ENCODE assay signal across 13 cellular contexts in the genomic region with DNA sequence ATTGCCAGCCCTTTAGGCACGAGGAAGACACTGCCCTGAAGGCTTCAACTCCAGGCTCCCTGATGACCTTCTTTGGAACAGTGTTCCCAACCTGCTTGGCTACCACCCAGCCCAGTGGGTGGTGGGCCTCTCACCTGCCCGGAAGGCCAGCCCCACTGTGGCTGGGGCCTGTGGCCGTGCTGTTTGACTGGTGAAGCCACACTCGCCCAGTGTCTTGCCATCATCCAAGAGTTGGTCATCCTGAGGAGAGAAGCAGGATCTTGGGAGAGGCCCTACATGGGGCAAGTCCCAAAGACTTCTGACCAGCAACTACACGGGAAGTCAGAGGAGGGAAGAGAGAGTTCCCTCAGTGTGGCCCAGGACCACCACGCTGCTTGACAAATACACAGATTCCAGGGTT. TPM values are rescaled to one million over a fixed set of nuclear protein-coding genes. Genes with fewer than 3 reads are reported as not detected.
A peak's percentile ranks its signal among the peaks of the same experiment; 100 is the strongest.
DNase-seq lines count a peak whose midpoint lies in the region; ATAC-seq and TF ChIP-seq lines count a peak whose summit lies in the region.
"Had no signal": no experiment of that assay in that cellular context is flagged by ENCODE, and none has a peak within 500 bp of the region (broad histone marks: within the 10 kb centered on the region; RNA-seq: fewer than 3 reads in every experiment).

No MANE protein-coding gene starts in this region.

- H3K27ac ChIP-seq in CD8-positive, alpha-beta memory T cell (ENCODE audit: low read depth, low read length): no peak overlapping the region
- no peak overlapping the region for H3K27ac ChIP-seq in Karpas-422 (ENCODE audit: low read length)
- peak overlapping the region in 1 of 2 donors; percentile 21 for H3K27ac ChIP-seq in coronary artery
- H3K27ac ChIP-seq in neural progenitor cell: no peak overlapping the region
- H3K27ac ChIP-seq: ascending aorta had no signal

- H4K20me1 ChIP-seq in Karpas-422 (ENCODE audit: insufficient read depth, low read depth, low read length) (peaks cover 14% of the 10 kb centered on the region; the same call in 1 of the 2 replicates), neural progenitor cell (ENCODE audit: low read depth) (peaks cover 47% of the 10 kb centered on the region)

- ATAC-seq in HG03095 (IDR thresholded peaks at IDR 0.05; ENCODE audit: unreplicated experiment): no peak
- ATAC-seq in HG02642 (IDR thresholded peaks at IDR 0.05; ENCODE audit: poor library complexity, unreplicated experiment): no peak

- peak overlapping the region; percentile 93 for H3K4me2 ChIP-seq in Karpas-422 (ENCODE audit: low read depth, low read length, poor library complexity, severe bottlenecking)
- H3K4me2 ChIP-seq in neural progenitor cell: peak overlapping the region; percentile 100

- H3K9me3 Mint-ChIP-seq in CD8-positive, alpha-beta memory T cell: no peaks in the 10 kb centered on the region
- no peaks in the 10 kb centered on the region for H3K9me3 Mint-ChIP-seq in neural progenitor cell

- DNase-seq in CD8-positive, alpha-beta memory T cell: peak in 1 of 5 donors; percentile 40
- no peak for DNase-seq in Karpas-422
- no peak for DNase-seq in coronary artery (ENCODE audit: low spot score)
- DNase-seq in neural progenitor cell (ENCODE audit: low spot score): no peak
- DNase-seq in hypothalamus (lab: John Stamatoyannopoulos, UW): no peak
- no peak for DNase-seq in stimulated activated naive CD4-positive, alpha-beta T cell (lab: John Stamatoyannopoulos, UW)
- DNase-seq: KBM-7; NCI-H524 treated with DMSO at 0.1 percent for 48 hours; stimulated activated CD4-positive, alpha-beta T cell treated with anti-CD3 and anti-CD28 coated beads, Interleukin-4, amount 100 ng/mL, for 24 hours; transverse colon had no signal

- H3K9me2 ChIP-seq in Karpas-422 (replicated peaks; ENCODE audit: insufficient read depth, low read length): no peaks in the 10 kb centered on the region

- POLR2A ChIA-PET in CD8-positive, alpha-beta memory T cell (lab: Charles Lee): interaction anchor here (3.8 kb wide), 1 partner anchor 23 kb away, joined by 55 read pairs; a partner anchor contains a TSS

- no peaks in the 10 kb centered on the region for H3K9me3 ChIP-seq in CD8-positive, alpha-beta memory T cell (ENCODE audit: low read length)
- H3K9me3 ChIP-seq in Karpas-422 (ENCODE audit: low read length) (no peaks in the 10 kb centered on the region), neural progenitor cell (ENCODE audit: low read depth) (no peaks in the 10 kb centered on the region)
- H3K9me3 ChIP-seq: ascending aorta, transverse colon had no signal

- no peak overlapping the region for H3K4me3 ChIP-seq in CD8-positive, alpha-beta memory T cell (ENCODE audit: low read length)
- H3K4me3 ChIP-seq in Karpas-422 (ENCODE audit: low read length) (peak overlapping the region; percentile 91), coronary artery (peak overlapping the region; percentile 94), neural progenitor cell (no peak overlapping the region)

- H3K4me1 ChIP-seq in CD8-positive, alpha-beta memory T cell (ENCODE audit: insufficient read depth, low read length): peaks cover 32% of the 10 kb centered on the region
- peaks cover 24% of the 10 kb centered on the region for H3K4me1 ChIP-seq in Karpas-422 (ENCODE audit: low read length)
- peaks cover 19% of the 10 kb centered on the region for H3K4me1 ChIP-seq in neural progenitor cell

- peaks cover 0 to 63% (median 6%) of the 10 kb centered on the region in 3 donors for H3K36me3 Mint-ChIP-seq in CD8-positive, alpha-beta memory T cell
- peaks cover 14% of the 10 kb centered on the region for H3K36me3 Mint-ChIP-seq in neural progenitor cell

- H3K79me2 ChIP-seq in Karpas-422 (ENCODE audit: low read length) (peaks cover 26% of the 10 kb centered on the region), neural progenitor cell (ENCODE audit: low read depth) (peaks cover 56% of the 10 kb centered on the region)

- peaks cover 26 to 75% (median 46%) of the 10 kb centered on the region in 3 donors for H3K4me1 Mint-ChIP-seq in CD8-positive, alpha-beta memory T cell
- H3K4me1 Mint-ChIP-seq in neural progenitor cell: peaks cover 29% of the 10 kb centered on the region

- CTCF ChIA-PET in CD8-positive, alpha-beta memory T cell (lab: Charles Lee): interaction anchor here (1.9 kb wide), 1 partner anchor 93 kb away, joined by 6 read pairs; no protein-coding TSS in a partner anchor

- peak overlapping the region; percentile 70 to 98 (median 93) for H3K4me3 Mint-ChIP-seq in CD8-positive, alpha-beta memory T cell
- peak overlapping the region; percentile 99 for H3K4me3 Mint-ChIP-seq in neural progenitor cell

- H3K27me3 Mint-ChIP-seq in CD8-positive, alpha-beta memory T cell: peaks cover 0 to 1% of the 10 kb centered on the region in 2 donors
- peaks cover 7% of the 10 kb centered on the region for H3K27me3 Mint-ChIP-seq in neural progenitor cell (ENCODE audit: insufficient read depth, low read depth)

- H3F3A ChIP-seq in neural progenitor cell (ENCODE audit: low read depth): peaks cover 54% of the 10 kb centered on the region

- no peak for TF ChIP-seq CTCF in coronary artery (IDR thresholded peaks at IDR 0.05)
- TF ChIP-seq CTCF in neural progenitor cell (IDR thresholded peaks at IDR 0.05): no peak

- peak overlapping the region in 6 of 8 donors; percentile 23 to 100 (median 78) for H3K27ac Mint-ChIP-seq in CD8-positive, alpha-beta memory T cell
- H3K27ac Mint-ChIP-seq in neural progenitor cell: no peak overlapping the region

- H2AFZ ChIP-seq in Karpas-422 (ENCODE audit: low read length): no peak overlapping the region
- no peak overlapping the region for H2AFZ ChIP-seq in neural progenitor cell (replicated peaks)

- H3K36me3 ChIP-seq in CD8-positive, alpha-beta memory T cell (ENCODE audit: insufficient read depth, low read length): peaks cover 36% of the 10 kb centered on the region
- H3K36me3 ChIP-seq in Karpas-422 (ENCODE audit: insufficient read depth, low read length): peaks cover 15% of the 10 kb centered on the region; the same call in 1 of the 2 replicates
- no peaks in the 10 kb centered on the region for H3K36me3 ChIP-seq in neural progenitor cell

- H3K27me3 ChIP-seq in CD8-positive, alpha-beta memory T cell (ENCODE audit: insufficient read depth, low read length, poor library complexity, severe bottlenecking): no peaks in the 10 kb centered on the region
- no peaks in the 10 kb centered on the region for H3K27me3 ChIP-seq in Karpas-422 (ENCODE audit: low read length)
- H3K27me3 ChIP-seq in neural progenitor cell: no peaks in the 10 kb centered on the region
- H3K27me3 ChIP-seq: ascending aorta, transverse colon had no signal

- H3K9ac ChIP-seq in Karpas-422 (ENCODE audit: low read length) (peak overlapping the region; percentile 95), neural progenitor cell (no peak overlapping the region)

RNA-seq across cellular contexts. Expression of a gene that starts 1.8 kb away (rescaled TPM):
- 100 to 1,000 TPM; 322 to 338 TPM for total RNA-seq in CD8-positive, alpha-beta memory T cell
- 274 TPM for polyA plus RNA-seq in CD8-positive, alpha-beta memory T cell
- total RNA-seq in Karpas-422 (2014; rRNA removed; shearing (Covaris generic); ENCODE audit: low replicate concordance): 336 and 358 TPM in 2 replicates
- 210 and 402 TPM in 2 replicates for total RNA-seq in neural progenitor cell (ENCODE audit: low replicate concordance)

RNA-seq across cellular contexts. Expression of a gene that starts 12.0 kb away (rescaled TPM):
- under 1 TPM; 0.15 to 0.22 TPM for total RNA-seq in CD8-positive, alpha-beta memory T cell
- not detected for polyA plus RNA-seq in CD8-positive, alpha-beta memory T cell
- total RNA-seq in Karpas-422 (2014; rRNA removed; shearing (Covaris generic); ENCODE audit: low replicate concordance): not detected in 2 replicates
- total RNA-seq in neural progenitor cell (ENCODE audit: low replicate concordance): 0.40 and 0.73 TPM in 2 replicates
- total RNA-seq: transverse colon had no signal

RNA-seq across cellular contexts. Expression of a gene that starts 22.9 kb away (rescaled TPM):
- 100 to 1,000 TPM; 517 to 529 TPM for total RNA-seq in CD8-positive, alpha-beta memory T cell
- 130 TPM for polyA plus RNA-seq in CD8-positive, alpha-beta memory T cell
- total RNA-seq in Karpas-422 (2014; rRNA removed; shearing (Covaris generic); ENCODE audit: low replicate concordance): 127 and 133 TPM in 2 replicates
- total RNA-seq in neural progenitor cell (ENCODE audit: low replicate concordance): 82.3 and 119 TPM in 2 replicates

RNA-seq across cellular contexts. Expression of a gene that starts 23.0 kb away (rescaled TPM):
- not detected for total RNA-seq in CD8-positive, alpha-beta memory T cell
- not detected for polyA plus RNA-seq in CD8-positive, alpha-beta memory T cell
- total RNA-seq in Karpas-422 (2014; rRNA removed; shearing (Covaris generic); ENCODE audit: low replicate concordance): not detected in 2 replicates
- not detected in 2 replicates for total RNA-seq in neural progenitor cell (ENCODE audit: low replicate concordance)
- total RNA-seq: ascending aorta, transverse colon had no signal

RNA-seq across cellular contexts. Expression of a gene that starts 41.7 kb away (rescaled TPM):
- total RNA-seq in CD8-positive, alpha-beta memory T cell: 1 to 10 TPM; 8.8 to 9.2 TPM
- 13.6 TPM for polyA plus RNA-seq in CD8-positive, alpha-beta memory T cell
- not detected in 2 replicates for total RNA-seq in Karpas-422 (2014; rRNA removed; shearing (Covaris generic); ENCODE audit: low replicate concordance)
- total RNA-seq in neural progenitor cell (ENCODE audit: low replicate concordance): not detected in 2 replicates
- total RNA-seq: ascending aorta had no signal

Comparison
In these comparisons a context has a peak if more than half of its experiments do, and no peak if none do; other contexts are left out.
1. H3K4me3 ChIP-seq: peak in Karpas-422 (single experiment) and coronary artery (single experiment); none in CD8-positive, alpha-beta memory T cell (single experiment) and neural progenitor cell (single experiment).